ENCODE assay signal across 1 cellular context in the genomic region with DNA sequence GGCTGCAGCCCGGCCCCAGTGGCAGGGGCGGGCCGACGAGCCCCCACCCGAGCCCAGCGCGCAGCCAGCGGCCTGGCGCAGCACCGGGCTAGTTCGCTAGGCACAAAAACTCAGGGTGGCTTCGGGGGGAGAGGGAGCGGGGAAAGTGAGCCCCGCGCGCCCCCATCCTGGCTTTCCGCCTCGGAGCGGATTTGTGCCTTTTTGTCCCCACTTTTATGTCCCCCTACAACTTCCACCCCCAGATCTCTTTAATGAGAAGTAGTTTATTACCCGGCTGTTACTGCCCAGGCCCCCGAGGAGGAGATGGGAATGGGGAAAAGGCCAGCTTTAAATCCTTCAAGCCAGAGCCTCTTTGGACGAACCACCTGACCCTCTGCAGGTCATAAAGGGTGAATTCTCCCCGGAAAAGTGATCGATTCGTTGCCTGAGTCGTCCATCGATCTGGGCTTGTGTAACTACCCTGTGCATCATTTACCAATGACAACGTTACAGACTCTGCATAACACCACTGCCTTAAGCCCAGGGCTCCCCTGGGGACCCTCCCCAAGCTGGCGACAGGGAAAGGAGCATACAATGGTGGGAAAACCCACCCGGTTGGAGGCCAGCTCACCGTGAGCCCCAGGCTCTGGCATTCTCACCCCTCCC.
TF ChIP-seq lines count a peak whose summit lies in the region.

No MANE protein-coding gene starts in this region.

TF ChIP-seq in HepG2, 621 proteins besides CTCF, POLR2A, EP300 and RAD21 (continued from another document and continues in another):
- TF ChIP-seq KLF9 (CRISPR knock-in tag; IDR thresholded peaks at IDR 0.05; ENCODE audit: low read depth) (peak; percentile 76; the same call in 1 of the 2 replicates), ZNF687 (CRISPR knock-in tag; IDR thresholded peaks at IDR 0.05) (peak; percentile 67), ZNF777 (CRISPR knock-in tag; IDR thresholded peaks at IDR 0.05) (no peak), ZC3H13 (CRISPR knock-in tag; IDR thresholded peaks at IDR 0.05) (no peak), ARNT2 (CRISPR knock-in tag; IDR thresholded peaks at IDR 0.05; ENCODE audit: low read depth) (no peak), SATB2 (CRISPR knock-in tag; IDR thresholded peaks at IDR 0.05) (no peak), ZNF891 (CRISPR knock-in tag; IDR thresholded peaks at IDR 0.05) (no peak), TBX2 (CRISPR knock-in tag; IDR thresholded peaks at IDR 0.05; ENCODE audit: borderline replicate concordance) (no peak), ZNF12 (CRISPR knock-in tag; IDR thresholded peaks at IDR 0.05) (no peak), ZNF460 (CRISPR knock-in tag; IDR thresholded peaks at IDR 0.05; ENCODE audit: borderline replicate concordance) (no peak; the same call in 1 of the 2 replicates), ZNF619 (CRISPR knock-in tag; IDR thresholded peaks at IDR 0.05) (peak; percentile 70; the same call in 1 of the 2 replicates), ARID2 (CRISPR knock-in tag; IDR thresholded peaks at IDR 0.05; ENCODE audit: borderline replicate concordance) (no peak), NPAS2 (CRISPR knock-in tag; IDR thresholded peaks at IDR 0.05; ENCODE audit: borderline replicate concordance) (no peak), ZNF225 (CRISPR knock-in tag; IDR thresholded peaks at IDR 0.05) (no peak), ZNF446 (CRISPR knock-in tag; IDR thresholded peaks at IDR 0.05) (no peak), FOXO4 (CRISPR knock-in tag; conservative IDR thresholded peaks at IDR 0.05) (no peak), HOMEZ (CRISPR knock-in tag; IDR thresholded peaks at IDR 0.05; ENCODE audit: low read depth) (0 out of 2 replicates have a peak, but pooled peaks have one; percentile 9), ZKSCAN1 (IDR thresholded peaks at IDR 0.05; ENCODE audit: low read length) (0 out of 2 replicates have a peak, but pooled peaks have one; percentile 19), ZNF546 (CRISPR knock-in tag; conservative IDR thresholded peaks at IDR 0.05) (no peak), MEIS2 (CRISPR knock-in tag; IDR thresholded peaks at IDR 0.05) (no peak; the same call in 1 of the 2 replicates), NCOA5 (CRISPR knock-in tag; IDR thresholded peaks at IDR 0.05) (no peak), TBX3 (IDR thresholded peaks at IDR 0.05; ENCODE audit: borderline replicate concordance) (no peak), ATF1 (CRISPR knock-in tag; IDR thresholded peaks at IDR 0.05) (no peak), E2F5 (CRISPR knock-in tag; conservative IDR thresholded peaks at IDR 0.05) (no peak), TRIM24 (CRISPR knock-in tag; IDR thresholded peaks at IDR 0.05) (no peak), ZNF34 (CRISPR knock-in tag; IDR thresholded peaks at IDR 0.05; ENCODE audit: borderline replicate concordance) (no peak), TCF7 (IDR thresholded peaks at IDR 0.05; ENCODE audit: low read depth) (peak; percentile 48; the same call in 1 of the 2 replicates), ATAD3A (CRISPR knock-in tag; IDR thresholded peaks at IDR 0.05) (no peak), ZNF33B (CRISPR knock-in tag; IDR thresholded peaks at IDR 0.05) (no peak), ZNF567 (CRISPR knock-in tag; IDR thresholded peaks at IDR 0.05; ENCODE audit: borderline replicate concordance) (no peak), SRY (CRISPR knock-in tag; IDR thresholded peaks at IDR 0.05) (0 out of 2 replicates have a peak, but pooled peaks have one; percentile 56), MLLT10 (CRISPR knock-in tag; IDR thresholded peaks at IDR 0.05) (no peak), HMG20A (CRISPR knock-in tag; IDR thresholded peaks at IDR 0.05; ENCODE audit: borderline replicate concordance) (peak; percentile 55; the same call in 1 of the 2 replicates), THYN1 (CRISPR knock-in tag; IDR thresholded peaks at IDR 0.05; ENCODE audit: borderline replicate concordance, low read depth) (no peak), ZNF512B (CRISPR knock-in tag; IDR thresholded peaks at IDR 0.05; ENCODE audit: borderline replicate concordance) (no peak), TOE1 (CRISPR knock-in tag; IDR thresholded peaks at IDR 0.05) (no peak), CHCHD3 (CRISPR knock-in tag; IDR thresholded peaks at IDR 0.05) (no peak), U2AF2 (IDR thresholded peaks at IDR 0.05; ENCODE audit: low read depth, low read length) (no peak), BRD4 (CRISPR knock-in tag; IDR thresholded peaks at IDR 0.05) (no peak), ATF4 (CRISPR knock-in tag; IDR thresholded peaks at IDR 0.05) (no peak; a peak in 1 of 4 replicates), ZZZ3 (CRISPR knock-in tag; IDR thresholded peaks at IDR 0.05; ENCODE audit: borderline replicate concordance) (no peak), POGZ (CRISPR knock-in tag; IDR thresholded peaks at IDR 0.05) (peak; percentile 43; the same call in 1 of the 2 replicates)
- TF ChIP-seq, protein P1, sequence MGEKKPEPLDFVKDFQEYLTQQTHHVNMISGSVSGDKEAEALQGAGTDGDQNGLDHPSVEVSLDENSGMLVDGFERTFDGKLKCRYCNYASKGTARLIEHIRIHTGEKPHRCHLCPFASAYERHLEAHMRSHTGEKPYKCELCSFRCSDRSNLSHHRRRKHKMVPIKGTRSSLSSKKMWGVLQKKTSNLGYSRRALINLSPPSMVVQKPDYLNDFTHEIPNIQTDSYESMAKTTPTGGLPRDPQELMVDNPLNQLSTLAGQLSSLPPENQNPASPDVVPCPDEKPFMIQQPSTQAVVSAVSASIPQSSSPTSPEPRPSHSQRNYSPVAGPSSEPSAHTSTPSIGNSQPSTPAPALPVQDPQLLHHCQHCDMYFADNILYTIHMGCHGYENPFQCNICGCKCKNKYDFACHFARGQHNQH (CRISPR knock-in tag; IDR thresholded peaks at IDR 0.05): peak; percentile 33; the same call in 1 of the 2 replicates
- TF ChIP-seq, protein P2, sequence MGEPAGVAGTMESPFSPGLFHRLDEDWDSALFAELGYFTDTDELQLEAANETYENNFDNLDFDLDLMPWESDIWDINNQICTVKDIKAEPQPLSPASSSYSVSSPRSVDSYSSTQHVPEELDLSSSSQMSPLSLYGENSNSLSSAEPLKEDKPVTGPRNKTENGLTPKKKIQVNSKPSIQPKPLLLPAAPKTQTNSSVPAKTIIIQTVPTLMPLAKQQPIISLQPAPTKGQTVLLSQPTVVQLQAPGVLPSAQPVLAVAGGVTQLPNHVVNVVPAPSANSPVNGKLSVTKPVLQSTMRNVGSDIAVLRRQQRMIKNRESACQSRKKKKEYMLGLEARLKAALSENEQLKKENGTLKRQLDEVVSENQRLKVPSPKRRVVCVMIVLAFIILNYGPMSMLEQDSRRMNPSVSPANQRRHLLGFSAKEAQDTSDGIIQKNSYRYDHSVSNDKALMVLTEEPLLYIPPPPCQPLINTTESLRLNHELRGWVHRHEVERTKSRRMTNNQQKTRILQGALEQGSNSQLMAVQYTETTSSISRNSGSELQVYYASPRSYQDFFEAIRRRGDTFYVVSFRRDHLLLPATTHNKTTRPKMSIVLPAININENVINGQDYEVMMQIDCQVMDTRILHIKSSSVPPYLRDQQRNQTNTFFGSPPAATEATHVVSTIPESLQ (CRISPR knock-in tag; conservative IDR thresholded peaks at IDR 0.05): no peak
- TF ChIP-seq, protein P3, sequence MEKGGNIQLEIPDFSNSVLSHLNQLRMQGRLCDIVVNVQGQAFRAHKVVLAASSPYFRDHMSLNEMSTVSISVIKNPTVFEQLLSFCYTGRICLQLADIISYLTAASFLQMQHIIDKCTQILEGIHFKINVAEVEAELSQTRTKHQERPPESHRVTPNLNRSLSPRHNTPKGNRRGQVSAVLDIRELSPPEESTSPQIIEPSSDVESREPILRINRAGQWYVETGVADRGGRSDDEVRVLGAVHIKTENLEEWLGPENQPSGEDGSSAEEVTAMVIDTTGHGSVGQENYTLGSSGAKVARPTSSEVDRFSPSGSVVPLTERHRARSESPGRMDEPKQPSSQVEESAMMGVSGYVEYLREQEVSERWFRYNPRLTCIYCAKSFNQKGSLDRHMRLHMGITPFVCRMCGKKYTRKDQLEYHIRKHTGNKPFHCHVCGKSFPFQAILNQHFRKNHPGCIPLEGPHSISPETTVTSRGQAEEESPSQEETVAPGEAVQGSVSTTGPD (CRISPR knock-in tag; IDR thresholded peaks at IDR 0.05): no peak
- TF ChIP-seq, protein P4, sequence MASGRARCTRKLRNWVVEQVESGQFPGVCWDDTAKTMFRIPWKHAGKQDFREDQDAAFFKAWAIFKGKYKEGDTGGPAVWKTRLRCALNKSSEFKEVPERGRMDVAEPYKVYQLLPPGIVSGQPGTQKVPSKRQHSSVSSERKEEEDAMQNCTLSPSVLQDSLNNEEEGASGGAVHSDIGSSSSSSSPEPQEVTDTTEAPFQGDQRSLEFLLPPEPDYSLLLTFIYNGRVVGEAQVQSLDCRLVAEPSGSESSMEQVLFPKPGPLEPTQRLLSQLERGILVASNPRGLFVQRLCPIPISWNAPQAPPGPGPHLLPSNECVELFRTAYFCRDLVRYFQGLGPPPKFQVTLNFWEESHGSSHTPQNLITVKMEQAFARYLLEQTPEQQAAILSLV (CRISPR knock-in tag; IDR thresholded peaks at IDR 0.05; ENCODE audit: borderline replicate concordance): no peak
